ENCODE assay signal across 20 cellular contexts in the genomic region with DNA sequence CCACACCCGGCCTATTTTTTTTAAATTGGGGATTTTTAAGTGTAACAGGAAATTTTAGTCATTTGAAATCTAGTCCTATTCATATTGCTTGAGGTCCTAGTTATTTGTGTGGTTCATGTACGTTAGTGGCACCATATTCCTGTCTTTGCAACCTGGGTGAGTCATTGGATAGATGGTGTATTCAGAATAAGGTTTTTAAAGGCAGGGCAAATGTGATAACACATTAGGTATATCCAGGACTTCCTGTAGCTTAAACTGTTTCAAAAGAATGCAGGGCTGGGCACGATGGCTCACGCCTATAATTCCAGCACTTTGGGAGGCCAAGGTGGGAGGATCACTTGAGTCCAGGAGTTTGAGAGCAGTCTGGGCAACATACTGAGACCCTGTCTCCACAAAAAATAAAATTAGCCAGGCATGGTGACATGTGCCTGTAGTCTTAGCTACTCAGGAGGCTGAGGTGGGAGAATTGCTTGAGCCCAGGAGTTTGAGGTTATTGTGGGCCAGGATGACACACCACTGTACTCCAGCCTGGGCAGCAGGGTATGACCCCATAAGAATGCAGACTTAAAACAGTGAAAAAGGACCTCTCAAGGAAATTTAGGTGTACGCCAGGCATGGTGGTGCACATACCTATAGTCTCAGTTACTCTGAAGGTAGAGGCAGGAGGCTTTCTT. TPM values are rescaled to one million over a fixed set of nuclear protein-coding genes. Genes with fewer than 3 reads are reported as not detected.
DNase-seq lines count a peak whose midpoint lies in the region; ATAC-seq and TF ChIP-seq lines count a peak whose summit lies in the region.
"Had no signal": no experiment of that assay in that cellular context is flagged by ENCODE, and none has a peak within 500 bp of the region (broad histone marks: within the 10 kb centered on the region; RNA-seq: fewer than 3 reads in every experiment).

No MANE protein-coding gene starts in this region.

- peaks cover 44% of the 10 kb centered on the region for H3K4me1 Mint-ChIP-seq in T-helper 2 cell treated with Interferon-gamma antibody and Interleukin-4, amounts not matched to agents 5 μg/mL and 100 μg/mL, for 36 hours (ENCODE audit: low read depth)
- peaks cover 2 to 6% of the 10 kb centered on the region in 2 donors for H3K4me1 Mint-ChIP-seq in effector memory CD8-positive, alpha-beta T cell (ENCODE audit: low read depth in 2 of 2)
- no peaks in the 10 kb centered on the region for H3K4me1 Mint-ChIP-seq in neural crest cell
- no peaks in the 10 kb centered on the region for H3K4me1 Mint-ChIP-seq in glutamatergic neuron (ENCODE audit: low read depth, unreplicated experiment)

- H3K27me3 Mint-ChIP-seq in T-helper 2 cell treated with Interferon-gamma antibody and Interleukin-4, amounts not matched to agents 5 μg/mL and 100 μg/mL, for 36 hours (ENCODE audit: low read depth), result no peaks in the 10 kb centered on the region
- H3K27me3 Mint-ChIP-seq in effector memory CD8-positive, alpha-beta T cell, result no peaks in the 10 kb centered on the region
- H3K27me3 Mint-ChIP-seq in neural crest cell (ENCODE audit: low read depth) (no peaks in the 10 kb centered on the region), glutamatergic neuron (ENCODE audit: unreplicated experiment) (no peaks in the 10 kb centered on the region)

- peak overlapping the region; percentile 64 for H3K27ac Mint-ChIP-seq in T-helper 2 cell treated with Interferon-gamma antibody and Interleukin-4, amounts not matched to agents 5 μg/mL and 100 μg/mL, for 36 hours
- H3K27ac Mint-ChIP-seq in effector memory CD8-positive, alpha-beta T cell, result peak overlapping the region; percentile 59 to 90
- H3K27ac Mint-ChIP-seq in neural crest cell (ENCODE audit: unreplicated experiment) (peak overlapping the region; percentile 12), glutamatergic neuron (ENCODE audit: unreplicated experiment) (no peak overlapping the region)
- H3K27ac Mint-ChIP-seq: HFFc6 had no signal

- no peaks in the 10 kb centered on the region for H3K4me1 ChIP-seq in HUES48 (ENCODE audit: control insufficient read depth, insufficient read depth, low read length)
- H3K4me1 ChIP-seq: gastroesophageal sphincter had no signal

- H3K4me3 ChIP-seq in HUES48 (ENCODE audit: low read depth, low read length), result no peak overlapping the region
- H3K4me3 ChIP-seq: gastroesophageal sphincter, transverse colon had no signal

- H3K36me3 Mint-ChIP-seq in T-helper 2 cell treated with Interferon-gamma antibody and Interleukin-4, amounts not matched to agents 5 μg/mL and 100 μg/mL, for 36 hours (ENCODE audit: low read depth), result peaks cover 39% of the 10 kb centered on the region
- peaks cover 38% of the 10 kb centered on the region for H3K36me3 Mint-ChIP-seq in effector memory CD8-positive, alpha-beta T cell (ENCODE audit: insufficient read depth)
- H3K36me3 Mint-ChIP-seq in neural crest cell (ENCODE audit: low read depth) (no peaks in the 10 kb centered on the region), glutamatergic neuron (ENCODE audit: unreplicated experiment) (no peaks in the 10 kb centered on the region)

- TF ChIP-seq CTCF in neural crest cell (conservative IDR thresholded peaks at IDR 0.05), result no peak
- TF ChIP-seq CTCF in glutamatergic neuron (IDR thresholded peaks at IDR 0.05; ENCODE audit: partially characterized antibody, unreplicated experiment), result no peak

- H3K36me3 ChIP-seq in HUES48 (ENCODE audit: control insufficient read depth, insufficient read depth, low read length), result peaks cover 67% of the 10 kb centered on the region

- H3K9me3 Mint-ChIP-seq in T-helper 2 cell treated with Interferon-gamma antibody and Interleukin-4, amounts not matched to agents 5 μg/mL and 100 μg/mL, for 36 hours, result no peaks in the 10 kb centered on the region
- no peaks in the 10 kb centered on the region for H3K9me3 Mint-ChIP-seq in effector memory CD8-positive, alpha-beta T cell
- H3K9me3 Mint-ChIP-seq in neural crest cell, result no peaks in the 10 kb centered on the region
- no peaks in the 10 kb centered on the region for H3K9me3 Mint-ChIP-seq in glutamatergic neuron (ENCODE audit: unreplicated experiment)
- H3K9me3 Mint-ChIP-seq: HFFc6 had no signal

- H3K27me3 ChIP-seq in HUES48 (ENCODE audit: control insufficient read depth, insufficient read depth, low read length), result no peaks in the 10 kb centered on the region
- H3K27me3 ChIP-seq: gastroesophageal sphincter, transverse colon had no signal

- H3K4me3 Mint-ChIP-seq in T-helper 2 cell treated with Interferon-gamma antibody and Interleukin-4, amounts not matched to agents 5 μg/mL and 100 μg/mL, for 36 hours, result peak overlapping the region; percentile 13
- H3K4me3 Mint-ChIP-seq in effector memory CD8-positive, alpha-beta T cell, result no peak overlapping the region
- H3K4me3 Mint-ChIP-seq in neural crest cell (no peak overlapping the region), glutamatergic neuron (ENCODE audit: unreplicated experiment) (no peak overlapping the region)
- H3K4me3 Mint-ChIP-seq: HFFc6 had no signal

- no peak overlapping the region for H3K9ac ChIP-seq in HUES48 (ENCODE audit: low read depth, low read length)

- peak overlapping the region; percentile 4 for H3K27ac ChIP-seq in HUES48 (ENCODE audit: low read depth, low read length)
- H3K27ac ChIP-seq: gastroesophageal sphincter, transverse colon had no signal

- no peak for DNase-seq in T-helper 2 cell treated with Interferon-gamma antibody and Interleukin-4, amounts not matched to agents 5 μg/mL and 100 μg/mL, for 36 hours (ENCODE audit: low spot score)
- no peak for DNase-seq in T-helper 2 cell
- DNase-seq in effector memory CD8-positive, alpha-beta T cell, result no peak
- no peak for DNase-seq in neural crest cell (ENCODE audit: low read depth, low spot score)
- no peak for DNase-seq in HK-2 (ENCODE audit: unreplicated experiment)
- DNase-seq in glutamatergic neuron, result no peak
- DNase-seq: 8988T; activated CD4-positive, CD25-positive, alpha-beta regulatory T cell treated with anti-CD3 and anti-CD28 coated beads, Interleukin-2, amount 50 U/mL, for 72 hours; cortex of kidney; HFFc6; Kasumi-1; NCI-H1092; NCI-H2081; NCI-H446 treated with DMSO at 0.1 percent for 48 hours; right cardiac atrium; stimulated activated naive CD4-positive, alpha-beta T cell; transverse colon had no signal

- no peaks in the 10 kb centered on the region for H3K9me3 ChIP-seq in HUES48 (ENCODE audit: control insufficient read depth, insufficient read depth, low read length)
- H3K9me3 ChIP-seq: gastroesophageal sphincter, transverse colon had no signal

- ATAC-seq in effector memory CD8-positive, alpha-beta T cell (replicated peaks), result no peak
- ATAC-seq in GM21528 (IDR thresholded peaks at IDR 0.05; ENCODE audit: low FRiP score, unreplicated experiment), result no peak
- ATAC-seq: gastroesophageal sphincter had no signal

RNA-seq across cellular contexts. Expression of gene ATP6V0A2, which starts 8.1 kb away (rescaled TPM):
- total RNA-seq in neural crest cell (58.9 and 59.6 TPM in 2 replicates), glutamatergic neuron (ENCODE audit: unreplicated experiment) (38.6 TPM)

RNA-seq across cellular contexts. Expression of gene DNAH10, which starts 41.8 kb away (rescaled TPM):
- 1.1 and 2.0 TPM in 2 replicates for total RNA-seq in neural crest cell
- total RNA-seq in glutamatergic neuron (ENCODE audit: unreplicated experiment), result 0.66 TPM
- total RNA-seq: gastroesophageal sphincter had no signal

RNA-seq across cellular contexts. Expression of gene TCTN2, which starts 49.4 kb away (rescaled TPM):
- total RNA-seq in neural crest cell (21.0 and 23.1 TPM in 2 replicates), glutamatergic neuron (ENCODE audit: unreplicated experiment) (5.7 TPM)
